1 cellular context compared by ENCODE assay signal in the genomic region with DNA sequence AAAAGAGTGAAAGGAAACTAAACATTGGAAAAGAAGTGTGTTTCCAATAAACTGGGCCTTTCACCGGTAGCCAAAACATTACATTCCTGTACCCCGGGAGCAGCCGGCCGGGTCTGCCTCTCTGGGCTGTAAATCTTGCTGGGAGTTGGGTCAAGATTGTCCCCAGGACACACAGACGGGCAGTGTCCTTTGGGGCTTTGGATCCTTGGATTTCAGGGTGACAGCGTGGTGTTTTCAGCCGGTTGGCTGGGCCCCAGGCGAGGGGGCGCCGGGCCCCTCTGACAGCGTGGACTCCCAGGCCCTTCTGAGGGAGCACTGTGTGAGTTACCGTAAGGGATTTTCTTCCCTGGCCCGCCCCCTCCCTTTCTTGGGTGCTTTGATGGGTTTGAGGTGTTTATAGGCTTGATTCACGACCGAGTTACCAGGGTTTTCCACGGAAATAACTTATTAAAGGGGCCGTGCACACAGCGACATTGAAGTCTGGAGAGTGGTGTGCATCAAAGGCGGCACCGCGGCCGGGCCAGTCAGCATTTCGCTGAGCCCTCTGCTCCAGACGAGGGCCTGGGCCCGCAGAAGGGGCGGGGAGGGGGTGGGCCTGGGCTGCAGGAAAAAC.
TF ChIP-seq lines count a peak whose summit lies in the region.

No MANE protein-coding gene starts in this region.

TF ChIP-seq in WTC11, 78 proteins besides CTCF, POLR2A, EP300 and RAD21 (continued from another document):
- TF ChIP-seq, protein P1, sequence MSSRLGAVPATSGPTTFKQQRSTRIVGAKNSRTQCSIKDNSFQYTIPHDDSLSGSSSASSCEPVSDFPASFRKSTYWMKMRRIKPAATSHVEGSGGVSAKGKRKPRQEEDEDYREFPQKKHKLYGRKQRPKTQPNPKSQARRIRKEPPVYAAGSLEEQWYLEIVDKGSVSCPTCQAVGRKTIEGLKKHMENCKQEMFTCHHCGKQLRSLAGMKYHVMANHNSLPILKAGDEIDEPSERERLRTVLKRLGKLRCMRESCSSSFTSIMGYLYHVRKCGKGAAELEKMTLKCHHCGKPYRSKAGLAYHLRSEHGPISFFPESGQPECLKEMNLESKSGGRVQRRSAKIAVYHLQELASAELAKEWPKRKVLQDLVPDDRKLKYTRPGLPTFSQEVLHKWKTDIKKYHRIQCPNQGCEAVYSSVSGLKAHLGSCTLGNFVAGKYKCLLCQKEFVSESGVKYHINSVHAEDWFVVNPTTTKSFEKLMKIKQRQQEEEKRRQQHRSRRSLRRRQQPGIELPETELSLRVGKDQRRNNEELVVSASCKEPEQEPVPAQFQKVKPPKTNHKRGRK (CRISPR knock-in tag; IDR thresholded peaks at IDR 0.05; ENCODE audit: borderline replicate concordance) = no peak
- no peak for TF ChIP-seq CBFB (CRISPR knock-in tag; IDR thresholded peaks at IDR 0.05; ENCODE audit: low read depth)
- TF ChIP-seq ZNF671 (CRISPR knock-in tag; IDR thresholded peaks at IDR 0.05) = no peak
- no peak for TF ChIP-seq MYBL2 (CRISPR knock-in tag; IDR thresholded peaks at IDR 0.05)
- no peak for TF ChIP-seq FOXK1 (CRISPR knock-in tag; IDR thresholded peaks at IDR 0.05)
- TF ChIP-seq RORB (CRISPR knock-in tag; IDR thresholded peaks at IDR 0.05) = no peak
- TF ChIP-seq, protein P2, sequence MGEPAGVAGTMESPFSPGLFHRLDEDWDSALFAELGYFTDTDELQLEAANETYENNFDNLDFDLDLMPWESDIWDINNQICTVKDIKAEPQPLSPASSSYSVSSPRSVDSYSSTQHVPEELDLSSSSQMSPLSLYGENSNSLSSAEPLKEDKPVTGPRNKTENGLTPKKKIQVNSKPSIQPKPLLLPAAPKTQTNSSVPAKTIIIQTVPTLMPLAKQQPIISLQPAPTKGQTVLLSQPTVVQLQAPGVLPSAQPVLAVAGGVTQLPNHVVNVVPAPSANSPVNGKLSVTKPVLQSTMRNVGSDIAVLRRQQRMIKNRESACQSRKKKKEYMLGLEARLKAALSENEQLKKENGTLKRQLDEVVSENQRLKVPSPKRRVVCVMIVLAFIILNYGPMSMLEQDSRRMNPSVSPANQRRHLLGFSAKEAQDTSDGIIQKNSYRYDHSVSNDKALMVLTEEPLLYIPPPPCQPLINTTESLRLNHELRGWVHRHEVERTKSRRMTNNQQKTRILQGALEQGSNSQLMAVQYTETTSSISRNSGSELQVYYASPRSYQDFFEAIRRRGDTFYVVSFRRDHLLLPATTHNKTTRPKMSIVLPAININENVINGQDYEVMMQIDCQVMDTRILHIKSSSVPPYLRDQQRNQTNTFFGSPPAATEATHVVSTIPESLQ (CRISPR knock-in tag; IDR thresholded peaks at IDR 0.05) = no peak
- TF ChIP-seq, protein P3, sequence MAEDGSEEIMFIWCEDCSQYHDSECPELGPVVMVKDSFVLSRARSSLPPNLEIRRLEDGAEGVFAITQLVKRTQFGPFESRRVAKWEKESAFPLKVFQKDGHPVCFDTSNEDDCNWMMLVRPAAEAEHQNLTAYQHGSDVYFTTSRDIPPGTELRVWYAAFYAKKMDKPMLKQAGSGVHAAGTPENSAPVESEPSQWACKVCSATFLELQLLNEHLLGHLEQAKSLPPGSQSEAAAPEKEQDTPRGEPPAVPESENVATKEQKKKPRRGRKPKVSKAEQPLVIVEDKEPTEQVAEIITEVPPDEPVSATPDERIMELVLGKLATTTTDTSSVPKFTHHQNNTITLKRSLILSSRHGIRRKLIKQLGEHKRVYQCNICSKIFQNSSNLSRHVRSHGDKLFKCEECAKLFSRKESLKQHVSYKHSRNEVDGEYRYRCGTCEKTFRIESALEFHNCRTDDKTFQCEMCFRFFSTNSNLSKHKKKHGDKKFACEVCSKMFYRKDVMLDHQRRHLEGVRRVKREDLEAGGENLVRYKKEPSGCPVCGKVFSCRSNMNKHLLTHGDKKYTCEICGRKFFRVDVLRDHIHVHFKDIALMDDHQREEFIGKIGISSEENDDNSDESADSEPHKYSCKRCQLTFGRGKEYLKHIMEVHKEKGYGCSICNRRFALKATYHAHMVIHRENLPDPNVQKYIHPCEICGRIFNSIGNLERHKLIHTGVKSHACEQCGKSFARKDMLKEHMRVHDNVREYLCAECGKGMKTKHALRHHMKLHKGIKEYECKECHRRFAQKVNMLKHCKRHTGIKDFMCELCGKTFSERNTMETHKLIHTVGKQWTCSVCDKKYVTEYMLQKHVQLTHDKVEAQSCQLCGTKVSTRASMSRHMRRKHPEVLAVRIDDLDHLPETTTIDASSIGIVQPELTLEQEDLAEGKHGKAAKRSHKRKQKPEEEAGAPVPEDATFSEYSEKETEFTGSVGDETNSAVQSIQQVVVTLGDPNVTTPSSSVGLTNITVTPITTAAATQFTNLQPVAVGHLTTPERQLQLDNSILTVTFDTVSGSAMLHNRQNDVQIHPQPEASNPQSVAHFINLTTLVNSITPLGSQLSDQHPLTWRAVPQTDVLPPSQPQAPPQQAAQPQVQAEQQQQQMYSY (CRISPR knock-in tag; IDR thresholded peaks at IDR 0.05) = no peak
